In the genomic region with DNA sequence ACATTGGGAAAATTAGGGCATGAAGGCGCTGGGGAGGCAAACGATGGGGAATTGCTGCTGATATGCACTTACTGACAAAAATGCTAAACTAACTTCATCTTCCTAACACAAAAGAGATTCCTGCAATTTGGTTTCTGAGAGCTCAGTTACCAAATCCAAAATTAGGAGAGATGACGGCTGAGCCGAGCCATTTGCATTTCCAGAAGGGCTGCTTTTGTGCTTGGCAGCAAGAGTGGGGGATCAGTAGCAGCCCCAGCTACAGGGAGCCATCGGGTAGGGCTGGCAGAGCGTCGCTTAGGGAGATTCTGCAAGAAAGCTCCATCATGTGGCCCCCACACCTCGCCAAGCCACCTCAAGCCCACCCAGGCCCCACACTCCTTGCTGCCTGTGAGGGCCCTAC, we compare ENCODE assay signal across 14 cellular contexts. TPM values are rescaled to one million over a fixed set of nuclear protein-coding genes. Genes with fewer than 3 reads are reported as not detected.
DNase-seq lines count a peak whose midpoint lies in the region; ATAC-seq and TF ChIP-seq lines count a peak whose summit lies in the region.
"Had no signal": no experiment of that assay in that cellular context is flagged by ENCODE, and none has a peak within 500 bp of the region (broad histone marks: within the 10 kb centered on the region; RNA-seq: fewer than 3 reads in every experiment).

No MANE protein-coding gene starts in this region.

- peaks cover 3% of the 10 kb centered on the region for H3K4me1 Mint-ChIP-seq in neural progenitor cell
- H3K4me1 Mint-ChIP-seq: GM23338 had no signal

- peaks cover 0 to 42% (median 25%) of the 10 kb centered on the region in 11 experiments; a peak in 18 of 22 replicates for H3K36me3 ChIP-seq in BLaER1 treated with 17β-estradiol and CSF1 and Interleukin-3, amounts not matched to agents 10 nM and 100 nM
- no peaks in the 10 kb centered on the region for H3K36me3 ChIP-seq in SK-N-MC (ENCODE audit: insufficient read depth, low read length)
- no peaks in the 10 kb centered on the region for H3K36me3 ChIP-seq in neural progenitor cell
- H3K36me3 ChIP-seq in upper lobe of left lung = no peaks in the 10 kb centered on the region
- H3K36me3 ChIP-seq in stomach = no peaks in the 10 kb centered on the region
- H3K36me3 ChIP-seq: BE2C had no signal

- no peak for TF ChIP-seq EP300 in upper lobe of left lung (IDR thresholded peaks at IDR 0.05)
- TF ChIP-seq EP300 in stomach (IDR thresholded peaks at IDR 0.05) = no peak

- H3K27me3 Mint-ChIP-seq in neural progenitor cell (ENCODE audit: insufficient read depth, low read depth) = peaks cover 7% of the 10 kb centered on the region
- H3K27me3 Mint-ChIP-seq: CD4-positive, alpha-beta T cell had no signal

- no peaks in the 10 kb centered on the region for H3F3A ChIP-seq in neural progenitor cell (ENCODE audit: low read depth)

- H3K4me2 ChIP-seq in BLaER1 treated with 17β-estradiol and CSF1 and Interleukin-3, amounts not matched to agents 10 nM and 100 nM = peak overlapping the region in 6 of 11 experiments; percentile 77 to 88 (median 80); a peak in 6 of 22 replicates
- H3K4me2 ChIP-seq in neural progenitor cell = no peak overlapping the region
- H3K4me2 ChIP-seq: GM23338 had no signal

- 91 to 96% methylated on average over 8 of the region's 8 CpGs for WGBS in upper lobe of left lung, 2 donors
- 86 to 95% (median 94%) methylated on average over 8 of the region's 8 CpGs for WGBS in stomach, 5 donors

- intact Hi-C loops in stomach (cut with DNase I; ENCODE audit: low total_unique reads) = no loop called here

- H3K4me3 ChIP-seq in BLaER1 treated with 17β-estradiol and CSF1 and Interleukin-3, amounts not matched to agents 10 nM and 100 nM = no peak overlapping the region
- H3K4me3 ChIP-seq in SK-N-MC (no peak overlapping the region), neural progenitor cell (no peak overlapping the region), upper lobe of left lung (no peak overlapping the region), stomach (no peak overlapping the region)
- H3K4me3 ChIP-seq: GM23338 had no signal

- H2AFZ ChIP-seq in neural progenitor cell (replicated peaks) = no peak overlapping the region
- H2AFZ ChIP-seq: GM23338 had no signal

- H3K36me3 Mint-ChIP-seq in neural progenitor cell = no peaks in the 10 kb centered on the region

- TF ChIP-seq CTCF in neural progenitor cell (IDR thresholded peaks at IDR 0.05) (no peak), upper lobe of left lung (IDR thresholded peaks at IDR 0.05) (no peak), stomach (IDR thresholded peaks at IDR 0.05) (no peak)

- H3K27me3 ChIP-seq in BLaER1 treated with 17β-estradiol and CSF1 and Interleukin-3, amounts not matched to agents 10 nM and 100 nM = no peaks in the 10 kb centered on the region
- H3K27me3 ChIP-seq in neural progenitor cell (no peaks in the 10 kb centered on the region), upper lobe of left lung (no peaks in the 10 kb centered on the region), stomach (no peaks in the 10 kb centered on the region)
- H3K27me3 ChIP-seq: BE2C had no signal

- H3K4me3 Mint-ChIP-seq in neural progenitor cell = no peak overlapping the region
- H3K4me3 Mint-ChIP-seq: CD4-positive, alpha-beta T cell; GM23338 had no signal

- no peak overlapping the region for H3K9ac ChIP-seq in BLaER1 treated with 17β-estradiol and CSF1 and Interleukin-3, amounts not matched to agents 10 nM and 100 nM
- H3K9ac ChIP-seq in SK-N-MC (ENCODE audit: insufficient read length) = no peak overlapping the region
- peak overlapping the region; percentile 27 for H3K9ac ChIP-seq in neural progenitor cell

- H3K9me3 ChIP-seq in BLaER1 treated with 17β-estradiol and CSF1 and Interleukin-3, amounts not matched to agents 10 nM and 100 nM (replicated peaks in 1 of 11) = no peaks in the 10 kb centered on the region
- H3K9me3 ChIP-seq in SK-N-MC (ENCODE audit: low read depth, low read length) (no peaks in the 10 kb centered on the region), neural progenitor cell (ENCODE audit: low read depth) (no peaks in the 10 kb centered on the region), upper lobe of left lung (no peaks in the 10 kb centered on the region), stomach (no peaks in the 10 kb centered on the region)
- H3K9me3 ChIP-seq: BE2C, Caco-2 had no signal

- H3K27ac ChIP-seq in BLaER1 treated with 17β-estradiol and CSF1 and Interleukin-3, amounts not matched to agents 10 nM and 100 nM = no peak overlapping the region
- H3K27ac ChIP-seq in SK-N-MC (0 out of 2 replicates have a peak overlapping the region, but pooled peaks have one; percentile 31), cingulate gyrus (ENCODE audit: low read depth, low read length) (peak overlapping the region; percentile 69), neural progenitor cell (no peak overlapping the region), upper lobe of left lung (peak overlapping the region in 2 of 4 donors; percentile 83 to 85), stomach (no peak overlapping the region)
- H3K27ac ChIP-seq: C4-2B had no signal

- ATAC-seq in GM18909 (IDR thresholded peaks at IDR 0.05; ENCODE audit: poor library complexity, unreplicated experiment) = no peak
- no peak for ATAC-seq in upper lobe of left lung (ENCODE audit: low FRiP score in 2 of 2)
- ATAC-seq: GM23338 had no signal

- peaks cover 25 to 48% (median 30%) of the 10 kb centered on the region in 10 experiments for H3K4me1 ChIP-seq in BLaER1 treated with 17β-estradiol and CSF1 and Interleukin-3, amounts not matched to agents 10 nM and 100 nM
- peaks cover 12% of the 10 kb centered on the region for H3K4me1 ChIP-seq in neural progenitor cell
- peaks cover 23 to 41% (median 25%) of the 10 kb centered on the region in 4 donors for H3K4me1 ChIP-seq in upper lobe of left lung
- H3K4me1 ChIP-seq in stomach = peaks cover 0 to 22% (median 9%) of the 10 kb centered on the region in 4 donors
- H3K4me1 ChIP-seq: Caco-2 had no signal

- no peak for TF ChIP-seq POLR2A in upper lobe of left lung (IDR thresholded peaks at IDR 0.05)
- no peak for TF ChIP-seq POLR2A in stomach (IDR thresholded peaks at IDR 0.05)

- H3K27ac Mint-ChIP-seq in neural progenitor cell = no peak overlapping the region
- H3K27ac Mint-ChIP-seq: CD4-positive, alpha-beta T cell; GM23338 had no signal

- no peaks in the 10 kb centered on the region for H3K79me2 ChIP-seq in neural progenitor cell (ENCODE audit: low read depth)

- peaks cover 0 to 31% (median 0%) of the 10 kb centered on the region in 11 experiments; a peak in 4 of 22 replicates for H4K20me1 ChIP-seq in BLaER1 treated with 17β-estradiol and CSF1 and Interleukin-3, amounts not matched to agents 10 nM and 100 nM
- H4K20me1 ChIP-seq in neural progenitor cell (ENCODE audit: low read depth) = no peaks in the 10 kb centered on the region

- DNase-seq in SK-N-MC (ENCODE audit: low read depth, low spot score) = no peak
- DNase-seq in neural progenitor cell (ENCODE audit: low spot score) = no peak
- DNase-seq in upper lobe of left lung = no peak
- no peak for DNase-seq in activated CD4-positive, alpha-beta T cell treated with anti-CD3 and anti-CD28 coated beads, Interleukin-2, amount 50 U/mL, for 48 hours
- no peak for DNase-seq in stomach
- DNase-seq: BE2C; Caco-2; CD4-positive, alpha-beta T cell; HCEC 1CT had no signal

- no peaks in the 10 kb centered on the region for H3K9me3 Mint-ChIP-seq in neural progenitor cell
- H3K9me3 Mint-ChIP-seq: CD4-positive, alpha-beta T cell; GM23338 had no signal

RNA-seq across cellular contexts. Expression of gene DUSP7, which starts 16.1 kb away (rescaled TPM):
- total RNA-seq in neural progenitor cell (ENCODE audit: low replicate concordance) (2.4 and 10.7 TPM in 2 replicates), upper lobe of left lung (10 to 100 TPM; 24.1 to 49.1 (median 35.3) TPM), stomach (10 to 100 TPM in 1 of 5 donors, 1 to 10 TPM in 3, under 1 TPM in 1; 0.58 to 23.7 (median 4.6) TPM)
- 10 to 100 TPM in 1 of 3 donors, 1 to 10 TPM in 2; 4.9 to 11.2 (median 5.1) TPM for polyA plus RNA-seq in stomach

Comparison
In these comparisons a context has a peak if more than half of its experiments do, and no peak if none do; other contexts are left out.
1. H3K27ac ChIP-seq: peak in SK-N-MC (single experiment) and cingulate gyrus (single experiment); none in BLaER1 treated with 17β-estradiol and CSF1 and Interleukin-3, amounts not matched to agents 10 nM and 100 nM (0 of 11), neural progenitor cell (single experiment) and stomach (0 of 5).